In the genomic region with DNA sequence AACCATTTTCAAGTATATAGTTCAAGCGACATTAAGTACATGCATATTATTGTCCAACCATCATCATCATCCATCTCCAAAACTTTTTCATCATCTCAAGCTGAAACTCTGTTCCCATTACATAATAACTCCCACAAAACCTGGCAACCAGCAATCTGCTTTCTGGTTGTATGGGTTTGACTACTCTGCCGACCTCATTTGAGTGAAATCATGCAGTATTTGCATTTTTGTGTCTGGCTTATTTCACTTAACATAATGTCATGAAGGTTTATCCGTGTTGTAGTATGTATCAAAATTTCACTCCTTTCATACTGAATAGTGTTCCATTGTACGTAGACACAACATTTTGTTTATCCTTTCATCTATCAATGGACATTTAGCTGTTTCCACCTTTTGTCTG, we compare ENCODE assay signal across 12 cellular contexts.
DNase-seq lines count a peak whose midpoint lies in the region; ATAC-seq and TF ChIP-seq lines count a peak whose summit lies in the region.
"Had no signal": no experiment of that assay in that cellular context is flagged by ENCODE, and none has a peak within 500 bp of the region (broad histone marks: within the 10 kb centered on the region; RNA-seq: fewer than 3 reads in every experiment).

No MANE protein-coding gene starts in this region.

- TF ChIP-seq CTCF in GM12865 (IDR thresholded peaks at IDR 0.05; ENCODE audit: insufficient read depth, low read depth, low read length, missing control alignments) (no peak), SU-DHL-6 (IDR thresholded peaks at IDR 0.05; ENCODE audit: insufficient read depth, low read length, poor library complexity, severe bottlenecking) (no peak)

- H3K9me3 ChIP-seq in SU-DHL-6 (ENCODE audit: insufficient read depth, low read length) (no peaks in the 10 kb centered on the region), right cardiac atrium (ENCODE audit: control insufficient read depth, low read length) (no peaks in the 10 kb centered on the region)
- H3K9me3 ChIP-seq: BLaER1 treated with 17β-estradiol and CSF1 and Interleukin-3, amounts not matched to agents 10 nM and 100 nM had no signal

- H3K4me2 ChIP-seq in SU-DHL-6 (ENCODE audit: low read depth, low read length, poor library complexity, severe bottlenecking) = peak overlapping the region; percentile 88

- peak overlapping the region; percentile 52 for H3K27ac ChIP-seq in SU-DHL-6 (ENCODE audit: low read depth, low read length)
- no peak overlapping the region for H3K27ac ChIP-seq in right cardiac atrium (ENCODE audit: low read length)
- H3K27ac ChIP-seq: BLaER1 treated with 17β-estradiol and CSF1 and Interleukin-3, amounts not matched to agents 10 nM and 100 nM had no signal

- H3F3A ChIP-seq in SU-DHL-6 (ENCODE audit: insufficient read depth) = 0 out of 2 replicates have a peak, but pooled peaks cover 6% of the 10 kb centered on the region

- no peaks in the 10 kb centered on the region for H4K20me1 ChIP-seq in SU-DHL-6 (ENCODE audit: low read depth, low read length)
- H4K20me1 ChIP-seq: BLaER1 treated with 17β-estradiol and CSF1 and Interleukin-3, amounts not matched to agents 10 nM and 100 nM had no signal

- H3K9ac ChIP-seq in SU-DHL-6 (ENCODE audit: low read length) = peak overlapping the region; percentile 28; the same call in 1 of the 2 replicates
- H3K9ac ChIP-seq: BLaER1 treated with 17β-estradiol and CSF1 and Interleukin-3, amounts not matched to agents 10 nM and 100 nM had no signal

- H2AFZ ChIP-seq in SU-DHL-6 (ENCODE audit: low read depth, low read length, severe bottlenecking) = peak overlapping the region; percentile 17

- 77% methylated on average over 4 of the region's 4 CpGs for WGBS in right cardiac atrium

- no peaks in the 10 kb centered on the region for H3K79me2 ChIP-seq in SU-DHL-6 (ENCODE audit: insufficient read depth, low read length)

- H3K36me3 ChIP-seq in SU-DHL-6 (ENCODE audit: low read length) = no peaks in the 10 kb centered on the region
- H3K36me3 ChIP-seq: BLaER1 treated with 17β-estradiol and CSF1 and Interleukin-3, amounts not matched to agents 10 nM and 100 nM had no signal

- no peaks in the 10 kb centered on the region for H3K9me2 ChIP-seq in SU-DHL-6 (replicated peaks; ENCODE audit: insufficient read depth, low read length)

- DNase-seq in GM12865 (ENCODE audit: low read depth) (peak; percentile 22), right cardiac atrium (no peak), NCI-H1092 (lab: John Stamatoyannopoulos, UW) (no peak), left cardiac atrium (no peak), ureter (ENCODE audit: low spot score) (no peak)
- DNase-seq: cerebellar nuclear complex, midbrain, SW 1271 had no signal

- ATAC-seq in GM18909 (IDR thresholded peaks at IDR 0.05; ENCODE audit: poor library complexity, unreplicated experiment) (peak; percentile 3), HG02852 (IDR thresholded peaks at IDR 0.05; ENCODE audit: unreplicated experiment) (peak; percentile 8), right cardiac atrium (no peak), left cardiac atrium (no peak)

- intact Hi-C loops in right cardiac atrium (cut with DNase I) (no loop called here), left cardiac atrium (cut with DNase I) (no loop called here)

- no peaks in the 10 kb centered on the region for H3K27me3 ChIP-seq in SU-DHL-6 (ENCODE audit: low read length)
- H3K27me3 ChIP-seq in right cardiac atrium (ENCODE audit: control insufficient read depth, insufficient read depth) = no peaks in the 10 kb centered on the region
- H3K27me3 ChIP-seq: BLaER1 treated with 17β-estradiol and CSF1 and Interleukin-3, amounts not matched to agents 10 nM and 100 nM had no signal

- peaks cover 6% of the 10 kb centered on the region for H3K4me1 ChIP-seq in right cardiac atrium (ENCODE audit: control insufficient read depth, insufficient read depth, low read length)

- H3K4me3 ChIP-seq in GM12865 (ENCODE audit: low read depth, low read length) = peak overlapping the region; percentile 44
- peak overlapping the region; percentile 49 for H3K4me3 ChIP-seq in SU-DHL-6 (ENCODE audit: insufficient read depth, low read length, poor library complexity, severe bottlenecking)
- no peak overlapping the region for H3K4me3 ChIP-seq in right cardiac atrium (ENCODE audit: low read length)
- H3K4me3 ChIP-seq: BLaER1 treated with 17β-estradiol and CSF1 and Interleukin-3, amounts not matched to agents 10 nM and 100 nM had no signal

Comparison
In these comparisons a context has a peak if more than half of its experiments do, and no peak if none do; other contexts are left out.
1. ATAC-seq: peak in GM18909 (single experiment) and HG02852 (single experiment); none in right cardiac atrium (0 of 2) and left cardiac atrium (0 of 2).